ENCODE assay signal across 10 cellular contexts in genomic region chr18:75854174-75854573, GRCh38.
A peak's percentile ranks its signal among the peaks of the same experiment; 100 is the strongest.
DNase-seq lines count a peak whose midpoint lies in the region; ATAC-seq and TF ChIP-seq lines count a peak whose summit lies in the region.
"Had no signal": no experiment of that assay in that cellular context is flagged by ENCODE, and none has a peak within 500 bp of the region (broad histone marks: within the 10 kb centered on the region; RNA-seq: fewer than 3 reads in every experiment).

No MANE protein-coding gene starts in this region.

- H3K27ac ChIP-seq in Panc1 (ENCODE audit: low read length): no peak overlapping the region
- H3K27ac ChIP-seq in iPS DF 6.9 (ENCODE audit: low read length): no peak overlapping the region
- H3K27ac ChIP-seq: cardiac muscle cell had no signal

- intact Hi-C loops in Panc1 (cut with micrococcal nuclease; ENCODE audit: unreplicated experiment): no loop called here

- POLR2A ChIA-PET in Panc1 (lab: Charles Lee): no interaction called here

- no TSS peak for BruUV-seq in Panc1 (replicated peaks; lab: Mats Ljungman, UMichigan)

- CTCF ChIA-PET in Panc1 (lab: Charles Lee): interaction anchor here (0.7 kb wide), 1 partner anchor 679 kb away, joined by 3 read pairs; no protein-coding TSS in a partner anchor

- in situ Hi-C loops in GM13976 (cut with MboI; ENCODE audit: low sequenced_read_pairs, unreplicated experiment): no loop called here
- in situ Hi-C loops in Panc1 (cut with HindIII; ENCODE audit: low pct_unique_long_range_greater_than_20kb, low sequenced_read_pairs): no loop called here

- H3K4me3 ChIP-seq in Panc1 (ENCODE audit: low read depth in 2 of 2, low read length in 2 of 2) (no peak overlapping the region), iPS DF 6.9 (ENCODE audit: low read length) (no peak overlapping the region)
- H3K4me3 ChIP-seq: cardiac muscle cell had no signal

- no peaks in the 10 kb centered on the region for H3K4me1 ChIP-seq in Panc1 (ENCODE audit: control insufficient read depth, insufficient read depth, low read length)
- no peaks in the 10 kb centered on the region for H3K4me1 ChIP-seq in iPS DF 6.9 (ENCODE audit: control insufficient read depth, insufficient read depth, low read length)

- WGBS in iPS DF 6.9 (ENCODE audit: insufficient coverage, insufficient read length): no CpG with 5 or more reads among the region's 4 CpGs

- TF ChIP-seq CTCF in GM13976 (IDR thresholded peaks at IDR 0.05; ENCODE audit: borderline replicate concordance, control extremely low read depth, extremely low read depth, insufficient read depth, missing control alignments): peak; percentile 19
- TF ChIP-seq CTCF in Panc1 (IDR thresholded peaks at IDR 0.05): peak; percentile 77

- ATAC-seq in Panc1: no peak
- no peak for ATAC-seq in HG03159 (IDR thresholded peaks at IDR 0.05; ENCODE audit: unreplicated experiment)
- ATAC-seq in GM18511 (IDR thresholded peaks at IDR 0.05; ENCODE audit: unreplicated experiment): no peak
- no peak for ATAC-seq in HG03135 (IDR thresholded peaks at IDR 0.05; ENCODE audit: unreplicated experiment)

- H3K9me3 ChIP-seq in Panc1 (ENCODE audit: control insufficient read depth, insufficient read depth, low read depth, low read length) (no peaks in the 10 kb centered on the region), iPS DF 6.9 (ENCODE audit: control insufficient read depth, insufficient read depth, low read length) (no peaks in the 10 kb centered on the region)

- H3K36me3 ChIP-seq in Panc1 (ENCODE audit: control insufficient read depth, insufficient read depth, low read length): no peaks in the 10 kb centered on the region
- no peaks in the 10 kb centered on the region for H3K36me3 ChIP-seq in iPS DF 6.9 (ENCODE audit: control insufficient read depth, insufficient read depth, low read length)
- H3K36me3 ChIP-seq: cardiac muscle cell had no signal

- DNase-seq in COLO668 (lab: John Stamatoyannopoulos, UW; ENCODE audit: unreplicated experiment) (peak; percentile 32), GM13976 (ENCODE audit: low spot score) (no peak), Panc1 (ENCODE audit: low read depth, low spot score) (no peak), iPS DF 6.9 (ENCODE audit: low read depth, low spot score) (peak; percentile 52), amygdala (lab: John Stamatoyannopoulos, UW) (no peak)
- DNase-seq: posterior cingulate gyrus had no signal

- H3K27me3 ChIP-seq in Panc1 (ENCODE audit: control insufficient read depth, insufficient read depth, low read length) (no peaks in the 10 kb centered on the region), iPS DF 6.9 (ENCODE audit: control insufficient read depth, insufficient read depth, low read length) (no peaks in the 10 kb centered on the region)
- H3K27me3 ChIP-seq: cardiac muscle cell had no signal

Comparison
In these comparisons a context has a peak if more than half of its experiments do, and no peak if none do; other contexts are left out.
1. DNase-seq: peak in COLO668 (single experiment) and iPS DF 6.9 (single experiment); none in GM13976 (single experiment), Panc1 (single experiment) and amygdala (0 of 56).